In the genomic region with DNA sequence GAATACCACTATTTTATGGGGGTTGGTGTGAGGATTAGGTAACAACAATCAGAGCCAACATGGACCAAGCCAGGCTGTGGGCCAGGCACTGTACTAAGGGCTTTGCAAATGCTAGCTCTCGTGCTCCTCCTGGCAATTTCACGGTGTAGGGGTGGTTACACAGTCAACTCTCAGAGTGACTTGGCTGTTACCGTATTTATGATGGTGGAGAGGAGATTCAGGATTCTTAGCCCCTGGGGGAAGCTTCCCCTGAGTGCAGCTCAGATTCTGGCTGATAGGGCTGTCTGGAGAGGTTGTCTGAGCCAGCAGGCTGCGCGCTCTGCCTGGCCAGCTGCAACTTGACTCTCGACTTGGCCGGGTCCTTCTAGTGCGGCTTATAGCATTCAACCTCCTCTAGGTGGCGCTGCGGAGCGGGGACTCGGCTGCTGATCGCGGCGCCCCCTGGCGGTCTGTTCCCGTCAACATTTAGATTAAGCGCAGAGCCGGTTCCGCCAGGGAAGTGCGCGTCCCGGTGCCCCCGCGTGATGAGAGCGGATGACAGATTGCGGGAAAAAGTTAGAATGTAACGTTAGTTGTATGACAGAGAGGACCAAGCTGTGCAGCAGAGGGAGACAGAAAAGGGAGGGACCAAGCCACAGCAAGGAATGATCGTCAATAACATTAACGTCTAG, we compare ENCODE assay signal across 8 cellular contexts. TPM values are rescaled to one million over a fixed set of nuclear protein-coding genes. Genes with fewer than 3 reads are reported as not detected.
DNase-seq lines count a peak whose midpoint lies in the region; ATAC-seq and TF ChIP-seq lines count a peak whose summit lies in the region.

No MANE protein-coding gene starts in this region.

- 4 to 5% (median 4%) methylated on average over 30 of the region's 30 CpGs for WGBS in psoas muscle, 3 donors

- H3K9me3 ChIP-seq in cardiac muscle cell (ENCODE audit: low read depth) (no peaks in the 10 kb centered on the region), psoas muscle (no peaks in the 10 kb centered on the region), vagina (no peaks in the 10 kb centered on the region)

- peak overlapping the region; percentile 58 for H3K4me3 Mint-ChIP-seq in activated naive CD8-positive, alpha-beta T cell

- H3K4me1 ChIP-seq in cardiac muscle cell (ENCODE audit: low read depth), result no peaks in the 10 kb centered on the region
- H3K4me1 ChIP-seq in psoas muscle, result peaks cover 31% of the 10 kb centered on the region
- H3K4me1 ChIP-seq in vagina, result peaks cover 24% of the 10 kb centered on the region

- TF ChIP-seq CTCF in cardiac muscle cell (IDR thresholded peaks at IDR 0.05; ENCODE audit: low read depth, low read length) (peak; percentile 100), psoas muscle (IDR thresholded peaks at IDR 0.05) (peak; percentile 100), vagina (IDR thresholded peaks at IDR 0.05) (peak; percentile 90 to 99 (median 97))

- no peak overlapping the region for H3K27ac ChIP-seq in cardiac muscle cell
- H3K27ac ChIP-seq in psoas muscle, result no peak overlapping the region
- H3K27ac ChIP-seq in vagina, result no peak overlapping the region

- TF ChIP-seq POLR2A in vagina (IDR thresholded peaks at IDR 0.05), result no peak

- H3K4me3 ChIP-seq in cardiac muscle cell (no peak overlapping the region), psoas muscle (no peak overlapping the region), vagina (no peak overlapping the region)

- peaks cover 32% of the 10 kb centered on the region for H3K27me3 ChIP-seq in cardiac muscle cell
- H3K27me3 ChIP-seq in psoas muscle (ENCODE audit: insufficient read depth in 3 of 3, low read length in 2 of 3), result peaks cover 0 to 2% (median under 1%) of the 10 kb centered on the region in 3 donors
- H3K27me3 ChIP-seq in vagina, result no peaks in the 10 kb centered on the region

- H3K27ac Mint-ChIP-seq in activated naive CD8-positive, alpha-beta T cell, result peak overlapping the region; percentile 23

- ATAC-seq in GM19035 (IDR thresholded peaks at IDR 0.05; ENCODE audit: unreplicated experiment), result peak; percentile 31
- ATAC-seq in psoas muscle, result peak; percentile 92 to 97 (median 96)

- in situ Hi-C loops in ACHN (cut with HindIII; ENCODE audit: low pct_ligation_motif_present, low pct_unique_long_range_greater_than_20kb, low sequenced_read_pairs), result no loop called here

- peaks cover 4% of the 10 kb centered on the region for H3K27me3 Mint-ChIP-seq in activated naive CD8-positive, alpha-beta T cell

- peaks cover 22% of the 10 kb centered on the region for H3K4me1 Mint-ChIP-seq in activated naive CD8-positive, alpha-beta T cell (ENCODE audit: low read depth)

- H3K36me3 ChIP-seq in cardiac muscle cell (no peaks in the 10 kb centered on the region), psoas muscle (ENCODE audit: insufficient read depth in 1 of 2, low read depth in 1 of 2) (no peaks in the 10 kb centered on the region), vagina (no peaks in the 10 kb centered on the region)

- intact Hi-C loops in psoas muscle (cut with DNase I) (loop anchor here (2.0 to 10.0 kb wide), 5 partner anchors 73 to 309 kb away; no protein-coding TSS in a partner anchor), vagina (cut with DNase I) (no loop called here)

- no peaks in the 10 kb centered on the region for H3K9me3 Mint-ChIP-seq in activated naive CD8-positive, alpha-beta T cell (ENCODE audit: low read depth)

- DNase-seq in ACHN, result peak; percentile 74
- peak; percentile 9 for DNase-seq in NCI-H1436 treated with DMSO at 0.1 percent for 48 hours (lab: John Stamatoyannopoulos, UW)
- DNase-seq in SW480 (ENCODE audit: low spot score), result peak; percentile 66
- DNase-seq in cardiac muscle cell (ENCODE audit: low read depth in 1 of 2, low spot score in 1 of 2), result peak; percentile 92 to 94
- DNase-seq in psoas muscle, result peak; percentile 91 to 94
- DNase-seq in vagina (ENCODE audit: extremely low spot score in 2 of 2), result no peak

- H3K36me3 Mint-ChIP-seq in activated naive CD8-positive, alpha-beta T cell, result no peaks in the 10 kb centered on the region

RNA-seq across cellular contexts. Expression of a gene that starts 4.5 kb away (rescaled TPM):
- total RNA-seq in cardiac muscle cell (not detected in 2 replicates), psoas muscle (1 to 10 TPM; 2.6 to 4.3 (median 3.0) TPM), vagina (37.6 TPM)
- polyA plus RNA-seq in cardiac muscle cell (not detected in 2 replicates), psoas muscle (1 to 10 TPM; 1.5 to 1.9 (median 1.5) TPM)

RNA-seq across cellular contexts. Expression of a gene that starts 39.4 kb away (rescaled TPM):
- total RNA-seq in cardiac muscle cell, result not detected in 2 replicates
- polyA plus RNA-seq in cardiac muscle cell, result not detected in 2 replicates
- total RNA-seq in psoas muscle, result 1 to 10 TPM in 1 of 4 donors, not detected in 3; 1.1 TPM
- 1 to 10 TPM in 2 of 3 donors, under 1 TPM in 1; 0.22 to 1.4 (median 1.1) TPM for polyA plus RNA-seq in psoas muscle
- total RNA-seq in vagina, result not detected

RNA-seq across cellular contexts. Expression of a gene that starts 57.2 kb away (rescaled TPM):
- total RNA-seq in cardiac muscle cell (0.60 TPM in 1 of 2 replicates, not detected in the other), psoas muscle (1 to 10 TPM; 1.0 to 1.7 (median 1.5) TPM), vagina (4.2 TPM)
- polyA plus RNA-seq in cardiac muscle cell (not detected in 2 replicates), psoas muscle (under 1 TPM; 0.25 to 0.45 (median 0.27) TPM)

Comparison
In these comparisons a context has a peak if more than half of its experiments do, and no peak if none do; other contexts are left out.
1. DNase-seq: peak in ACHN (single experiment), NCI-H1436 treated with DMSO at 0.1 percent for 48 hours (single experiment), SW480 (single experiment), cardiac muscle cell (2 of 2) and psoas muscle (2 of 2); none in vagina (0 of 2).
2. Peak in every context shown above with its lines, with median percentiles within 50 percentile points of each other: CTCF ChIP-seq.